Comparison of ENCODE assay signal across 8 cellular contexts in the genomic region with DNA sequence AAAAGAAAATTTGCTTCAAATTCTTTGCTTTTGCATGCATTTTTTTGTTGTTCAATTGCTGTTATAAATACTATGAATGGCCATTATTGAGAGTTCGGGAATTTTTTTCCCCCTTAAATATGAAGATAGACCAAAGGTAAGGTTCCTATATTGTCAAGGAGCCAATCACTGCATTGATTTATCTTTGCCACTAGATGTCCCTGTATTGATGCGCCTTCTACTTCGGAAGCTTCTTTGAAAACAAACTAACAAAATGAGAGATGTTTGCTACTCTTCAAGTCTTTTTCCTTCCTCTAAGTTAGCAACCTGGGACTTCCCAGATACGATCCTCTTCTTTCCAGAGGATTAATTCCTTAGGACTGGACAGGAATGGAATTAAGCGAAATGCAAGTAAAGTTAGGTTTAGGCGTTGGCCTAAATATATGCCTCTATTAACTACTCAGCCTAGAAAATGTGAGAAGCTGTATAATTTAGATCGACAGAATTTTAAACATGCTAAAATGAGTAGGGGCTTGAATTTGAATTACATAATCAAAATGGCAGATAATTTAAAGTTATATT.
A peak's percentile ranks its signal among the peaks of the same experiment; 100 is the strongest.
DNase-seq lines count a peak whose midpoint lies in the region; ATAC-seq and TF ChIP-seq lines count a peak whose summit lies in the region.

No MANE protein-coding gene starts in this region.

- no peak overlapping the region for H3K4me3 Mint-ChIP-seq in activated T-helper 17 cell treated with anti-CD3 and anti-CD28 coated beads, Interleukin-2, amount 50 U/mL, for 72 hours

- ATAC-seq in HG03439 (IDR thresholded peaks at IDR 0.05; ENCODE audit: unreplicated experiment) (no peak), GM21381 (IDR thresholded peaks at IDR 0.05; ENCODE audit: unreplicated experiment) (no peak)
- ATAC-seq in activated T-helper 17 cell treated with anti-CD3 and anti-CD28 coated beads, Interleukin-2, amount 50 U/mL, for 72 hours (replicated peaks): no peak

- no peak overlapping the region for H3K27ac Mint-ChIP-seq in activated T-helper 17 cell treated with anti-CD3 and anti-CD28 coated beads, Interleukin-2, amount 50 U/mL, for 72 hours

- intact Hi-C loops in mammary epithelial cell (cut with micrococcal nuclease): loop anchor here (1.0 to 5.0 kb wide), 2 partner anchors 136 to 620 kb away; no protein-coding TSS in a partner anchor

- CTCF ChIA-PET in mammary epithelial cell (lab: Charles Lee; ENCODE audit: low non-redundant PET): interaction anchor here (0.5 to 0.6 kb wide), 2 partner anchors 18 to 136 kb away, joined by 3 to 4 read pairs; no protein-coding TSS in a partner anchor

- BruUV-seq in mammary epithelial cell (replicated peaks; lab: Mats Ljungman, UMichigan): no TSS peak

- H4K20me1 ChIP-seq in mammary epithelial cell (ENCODE audit: insufficient read depth, low read length): no peaks in the 10 kb centered on the region

- no peaks in the 10 kb centered on the region for H3K27me3 Mint-ChIP-seq in activated T-helper 17 cell treated with anti-CD3 and anti-CD28 coated beads, Interleukin-2, amount 50 U/mL, for 72 hours

- DNase-seq in GM13976 (ENCODE audit: low spot score) (no peak), NCI-H1694 (lab: John Stamatoyannopoulos, UW) (peak; percentile 18), mammary epithelial cell (peak; percentile 19), lung microvascular endothelial cell (ENCODE audit: low read depth in 2 of 2) (peak; percentile 50 to 60)

- in situ Hi-C loops in GM13976 (cut with MboI; ENCODE audit: low sequenced_read_pairs, unreplicated experiment): no loop called here
- in situ Hi-C loops in mammary epithelial cell (cut with MboI; ENCODE audit: low sequenced_read_pairs in 2 of 2): no loop called here

- no peaks in the 10 kb centered on the region for H3K79me2 ChIP-seq in mammary epithelial cell (ENCODE audit: insufficient read depth, low read length)

- TF ChIP-seq CTCF in 22Rv1 (IDR thresholded peaks at IDR 0.05): peak; percentile 94
- peak; percentile 47 for TF ChIP-seq CTCF in GM13976 (IDR thresholded peaks at IDR 0.05; ENCODE audit: borderline replicate concordance, control extremely low read depth, extremely low read depth, insufficient read depth, missing control alignments)
- peak; percentile 55 to 77 for TF ChIP-seq CTCF in mammary epithelial cell (conservative IDR thresholded peaks at IDR 0.05 in 1 of 2, IDR thresholded peaks at IDR 0.05 in 1 of 2; ENCODE audit: extremely low read depth in 1 of 2, insufficient read depth in 1 of 2, low read depth in 1 of 2, low read length in 2 of 2)

- peaks cover 11% of the 10 kb centered on the region for H3K9me3 Mint-ChIP-seq in activated T-helper 17 cell treated with anti-CD3 and anti-CD28 coated beads, Interleukin-2, amount 50 U/mL, for 72 hours

- H3K4me1 Mint-ChIP-seq in activated T-helper 17 cell treated with anti-CD3 and anti-CD28 coated beads, Interleukin-2, amount 50 U/mL, for 72 hours: no peaks in the 10 kb centered on the region

- H3K9me3 ChIP-seq in mammary epithelial cell (replicated peaks; ENCODE audit: insufficient read depth, low read length): peaks cover 2% of the 10 kb centered on the region

- no peaks in the 10 kb centered on the region for H3K36me3 ChIP-seq in mammary epithelial cell (ENCODE audit: insufficient read depth, low read length)

- no peak overlapping the region for H2AFZ ChIP-seq in mammary epithelial cell (ENCODE audit: low read depth, low read length)

- H3K27ac ChIP-seq in 22Rv1: no peak overlapping the region
- no peak overlapping the region for H3K27ac ChIP-seq in mammary epithelial cell (ENCODE audit: insufficient read depth, low read depth, low read length)

- H3K36me3 Mint-ChIP-seq in activated T-helper 17 cell treated with anti-CD3 and anti-CD28 coated beads, Interleukin-2, amount 50 U/mL, for 72 hours (ENCODE audit: low read depth): no peaks in the 10 kb centered on the region

- WGBS in mammary epithelial cell (ENCODE audit: low coverage, missing lambda C conversion rate): 43% methylated on average over 7 of the region's 7 CpGs

- no peak overlapping the region for H3K4me2 ChIP-seq in mammary epithelial cell (ENCODE audit: insufficient read depth, low read depth, low read length)

- peaks cover 9% of the 10 kb centered on the region for H3K4me1 ChIP-seq in mammary epithelial cell (ENCODE audit: insufficient read depth, low read length)

- dilution Hi-C loops in mammary epithelial cell (cut with HindIII; ENCODE audit: low sequenced_read_pairs): no loop called here

- H3K9ac ChIP-seq in mammary epithelial cell (ENCODE audit: insufficient read depth, low read length): no peak overlapping the region

- H3K27me3 ChIP-seq in mammary epithelial cell (ENCODE audit: insufficient read depth, low read length): no peaks in the 10 kb centered on the region

- H3K4me3 ChIP-seq in mammary epithelial cell (replicated peaks in 1 of 3; ENCODE audit: insufficient read depth in 1 of 3, low read depth in 2 of 3, low read length in 3 of 3): no peak overlapping the region
